Comparison of ENCODE assay signal across 8 cellular contexts in the genomic region with DNA sequence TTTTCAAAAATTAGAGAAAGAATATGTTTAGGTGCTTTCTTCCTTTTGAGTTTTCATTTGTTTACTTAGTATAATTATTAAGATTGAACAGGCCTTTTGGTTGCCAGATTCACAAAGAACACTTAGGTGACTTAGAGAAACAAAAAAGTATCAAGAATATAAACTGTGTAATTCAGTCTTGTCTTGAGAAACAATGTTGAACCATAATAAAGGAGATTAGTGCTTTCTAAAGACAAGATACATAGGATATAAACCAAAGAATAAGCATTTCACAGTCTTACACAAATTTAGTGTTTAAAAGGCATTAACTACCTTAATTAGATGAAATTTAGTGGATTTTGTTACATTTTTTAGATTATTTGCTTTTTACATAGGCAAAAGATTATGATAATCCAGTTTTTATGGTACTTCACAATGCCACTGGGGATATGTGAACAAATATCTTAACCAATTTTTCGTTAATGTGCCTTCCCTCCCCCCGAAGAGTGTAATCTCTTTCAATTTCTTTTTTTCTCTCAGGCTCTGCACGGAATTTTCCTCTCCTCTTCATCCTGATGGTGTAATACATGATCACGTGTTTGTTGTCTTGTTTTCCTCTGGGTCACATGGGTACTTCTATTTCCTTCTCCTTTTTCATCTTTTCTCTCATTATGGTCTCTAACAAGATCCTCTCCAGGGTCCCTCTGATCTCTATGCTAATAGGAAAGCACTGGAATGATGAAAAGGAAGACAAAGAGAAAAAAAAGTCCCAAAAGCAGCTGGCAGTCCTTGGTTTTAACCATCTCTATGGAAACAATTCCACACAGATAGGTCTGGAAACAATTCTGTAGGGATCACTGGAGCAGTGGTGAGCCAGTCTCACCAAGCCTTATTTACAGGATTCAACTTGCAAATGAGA. TPM values are rescaled to one million over a fixed set of nuclear protein-coding genes. Genes with fewer than 3 reads are reported as not detected.
DNase-seq lines count a peak whose midpoint lies in the region; ATAC-seq and TF ChIP-seq lines count a peak whose summit lies in the region.

No MANE protein-coding gene starts in this region.

- ATAC-seq in HG03025 (IDR thresholded peaks at IDR 0.05; ENCODE audit: low FRiP score, unreplicated experiment): no peak

- H3K4me1 Mint-ChIP-seq in endothelial cell (ENCODE audit: unreplicated experiment): peaks cover 20% of the 10 kb centered on the region

- DNase-seq in C1 segment of cervical spinal cord (lab: John Stamatoyannopoulos, UW) (peak in 9 of 14 donors; percentile 0 to 75 (median 21)), HS-5 (ENCODE audit: low read depth) (peak; percentile 44), SK-N-DZ (ENCODE audit: low spot score) (peak; percentile 46), endothelial cell (ENCODE audit: low spot score) (no peak)
- DNase-seq in effector memory CD4-positive, alpha-beta T cell: no peak
- no peak for DNase-seq in activated CD4-positive, alpha-beta T cell treated with anti-CD3 and anti-CD28 coated beads for 1 hour

- H3K79me2 ChIP-seq in neural cell (replicated peaks; ENCODE audit: insufficient read depth, low read length): peaks cover 12% of the 10 kb centered on the region

- H3K27ac ChIP-seq in neural cell (ENCODE audit: low read length): peak overlapping the region; percentile 87
- H3K27ac ChIP-seq in effector memory CD4-positive, alpha-beta T cell (ENCODE audit: insufficient read depth, low read length, poor library complexity, severe bottlenecking): no peak overlapping the region

- peaks cover 14% of the 10 kb centered on the region for H3K27me3 Mint-ChIP-seq in endothelial cell (ENCODE audit: unreplicated experiment)

- TF ChIP-seq RAD21 in neural cell (conservative IDR thresholded peaks at IDR 0.05): no peak

- no peak overlapping the region for H3K4me3 Mint-ChIP-seq in endothelial cell (ENCODE audit: unreplicated experiment)

- H3K4me2 ChIP-seq in neural cell (ENCODE audit: low read length): peak overlapping the region; percentile 65

- peak overlapping the region; percentile 53 for H2AFZ ChIP-seq in neural cell (ENCODE audit: low read depth, low read length)

- peaks cover 7% of the 10 kb centered on the region for H3K36me3 Mint-ChIP-seq in endothelial cell (ENCODE audit: low read depth, unreplicated experiment)

- TF ChIP-seq EP300 in neural cell (conservative IDR thresholded peaks at IDR 0.05; ENCODE audit: poor library complexity, severe bottlenecking): peak; percentile 23

- H3K9me2 ChIP-seq in neural cell (ENCODE audit: insufficient read depth, low read length): no peaks in the 10 kb centered on the region

- H3K27ac Mint-ChIP-seq in endothelial cell (ENCODE audit: unreplicated experiment): peak overlapping the region; percentile 89

- no peaks in the 10 kb centered on the region for H3K36me3 ChIP-seq in neural cell (ENCODE audit: insufficient read depth, low read length)
- H3K36me3 ChIP-seq in effector memory CD4-positive, alpha-beta T cell (ENCODE audit: control insufficient read depth, insufficient read depth, low read length): peaks cover 4% of the 10 kb centered on the region

- peak overlapping the region; percentile 50 for H3K4me3 ChIP-seq in neural cell (ENCODE audit: low read length)
- no peak overlapping the region for H3K4me3 ChIP-seq in effector memory CD4-positive, alpha-beta T cell (ENCODE audit: insufficient read depth, low read depth, low read length, poor library complexity, severe bottlenecking)

- no peaks in the 10 kb centered on the region for H4K20me1 ChIP-seq in neural cell (ENCODE audit: insufficient read depth)

- no peaks in the 10 kb centered on the region for H3K9me3 Mint-ChIP-seq in endothelial cell (ENCODE audit: unreplicated experiment)

- H3K4me1 ChIP-seq in effector memory CD4-positive, alpha-beta T cell (ENCODE audit: control insufficient read depth, insufficient read depth, low read length, poor library complexity, severe bottlenecking): peaks cover 6% of the 10 kb centered on the region

- no peaks in the 10 kb centered on the region for H3K27me3 ChIP-seq in neural cell (ENCODE audit: insufficient read depth, low read depth, low read length)
- H3K27me3 ChIP-seq in effector memory CD4-positive, alpha-beta T cell (replicated peaks; ENCODE audit: control insufficient read depth, insufficient read depth, low read length, poor library complexity, severe bottlenecking): no peaks in the 10 kb centered on the region

- no peak for TF ChIP-seq CTCF in endothelial cell (IDR thresholded peaks at IDR 0.05; ENCODE audit: unreplicated experiment)
- TF ChIP-seq CTCF in neural cell (IDR thresholded peaks at IDR 0.05; ENCODE audit: poor library complexity, severe bottlenecking): no peak

- H3K9me3 ChIP-seq in neural cell (ENCODE audit: low read length): no peaks in the 10 kb centered on the region
- H3K9me3 ChIP-seq in effector memory CD4-positive, alpha-beta T cell (ENCODE audit: control insufficient read depth, low read length): no peaks in the 10 kb centered on the region

- H3K9ac ChIP-seq in neural cell (ENCODE audit: low read length): peak overlapping the region; percentile 59

- H3F3A ChIP-seq in neural cell (ENCODE audit: insufficient read depth, low read length, poor library complexity, severe bottlenecking): peaks cover 3% of the 10 kb centered on the region

TF ChIP-seq in neural cell, 6 proteins besides CTCF, POLR2A, EP300 and RAD21:
- TF ChIP-seq EZH2 (IDR thresholded peaks at IDR 0.05; ENCODE audit: borderline replicate concordance, insufficient read depth, low read length, poor library complexity, severe bottlenecking) (no peak), SMC3 (conservative IDR thresholded peaks at IDR 0.05; ENCODE audit: poor library complexity) (no peak), MXI1 (conservative IDR thresholded peaks at IDR 0.05; ENCODE audit: poor library complexity, severe bottlenecking) (no peak), TAF1 (IDR thresholded peaks at IDR 0.05; ENCODE audit: low read depth) (no peak)
- TF ChIP-seq, protein P1, sequence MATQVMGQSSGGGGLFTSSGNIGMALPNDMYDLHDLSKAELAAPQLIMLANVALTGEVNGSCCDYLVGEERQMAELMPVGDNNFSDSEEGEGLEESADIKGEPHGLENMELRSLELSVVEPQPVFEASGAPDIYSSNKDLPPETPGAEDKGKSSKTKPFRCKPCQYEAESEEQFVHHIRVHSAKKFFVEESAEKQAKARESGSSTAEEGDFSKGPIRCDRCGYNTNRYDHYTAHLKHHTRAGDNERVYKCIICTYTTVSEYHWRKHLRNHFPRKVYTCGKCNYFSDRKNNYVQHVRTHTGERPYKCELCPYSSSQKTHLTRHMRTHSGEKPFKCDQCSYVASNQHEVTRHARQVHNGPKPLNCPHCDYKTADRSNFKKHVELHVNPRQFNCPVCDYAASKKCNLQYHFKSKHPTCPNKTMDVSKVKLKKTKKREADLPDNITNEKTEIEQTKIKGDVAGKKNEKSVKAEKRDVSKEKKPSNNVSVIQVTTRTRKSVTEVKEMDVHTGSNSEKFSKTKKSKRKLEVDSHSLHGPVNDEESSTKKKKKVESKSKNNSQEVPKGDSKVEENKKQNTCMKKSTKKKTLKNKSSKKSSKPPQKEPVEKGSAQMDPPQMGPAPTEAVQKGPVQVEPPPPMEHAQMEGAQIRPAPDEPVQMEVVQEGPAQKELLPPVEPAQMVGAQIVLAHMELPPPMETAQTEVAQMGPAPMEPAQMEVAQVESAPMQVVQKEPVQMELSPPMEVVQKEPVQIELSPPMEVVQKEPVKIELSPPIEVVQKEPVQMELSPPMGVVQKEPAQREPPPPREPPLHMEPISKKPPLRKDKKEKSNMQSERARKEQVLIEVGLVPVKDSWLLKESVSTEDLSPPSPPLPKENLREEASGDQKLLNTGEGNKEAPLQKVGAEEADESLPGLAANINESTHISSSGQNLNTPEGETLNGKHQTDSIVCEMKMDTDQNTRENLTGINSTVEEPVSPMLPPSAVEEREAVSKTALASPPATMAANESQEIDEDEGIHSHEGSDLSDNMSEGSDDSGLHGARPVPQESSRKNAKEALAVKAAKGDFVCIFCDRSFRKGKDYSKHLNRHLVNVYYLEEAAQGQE (IDR thresholded peaks at IDR 0.05; ENCODE audit: borderline replicate concordance): peak; percentile 14
TF ChIP-seq in neural cell: peak in this region for 1.

RNA-seq across cellular contexts. Expression of a gene that starts 3.7 kb away (rescaled TPM):
- polyA plus RNA-seq in SK-N-DZ (2014; cell fraction: cytosol; rRNA removed): 24.9 and 30.9 TPM in 2 replicates
- polyA plus RNA-seq in SK-N-DZ (2014; cell fraction: nucleus; rRNA removed): 31.9 and 155 TPM in 2 replicates
- 124 TPM for total RNA-seq in endothelial cell (ENCODE audit: unreplicated experiment)
- 66.0 and 74.2 TPM in 2 replicates for polyA plus RNA-seq in neural cell
- polyA minus RNA-seq in neural cell: 55.8 and 62.0 TPM in 2 replicates

RNA-seq across cellular contexts. Expression of a gene that starts 4.6 kb away (rescaled TPM):
- 5.1 and 5.2 TPM in 2 replicates for polyA plus RNA-seq in SK-N-DZ (2014; cell fraction: cytosol; rRNA removed)
- 4.8 and 5.1 TPM in 2 replicates for polyA plus RNA-seq in SK-N-DZ (2014; cell fraction: nucleus; rRNA removed)
- total RNA-seq in endothelial cell (ENCODE audit: unreplicated experiment): 3.2 TPM
- 6.4 and 6.7 TPM in 2 replicates for polyA plus RNA-seq in neural cell
- polyA minus RNA-seq in neural cell: 11.3 and 12.2 TPM in 2 replicates

Comparison
In these comparisons a context has a peak if more than half of its experiments do, and no peak if none do; other contexts are left out.
1. DNase-seq: peak in C1 segment of cervical spinal cord (9 of 14), HS-5 (single experiment) and SK-N-DZ (single experiment); none in endothelial cell (single experiment), effector memory CD4-positive, alpha-beta T cell (0 of 3) and activated CD4-positive, alpha-beta T cell treated with anti-CD3 and anti-CD28 coated beads for 1 hour (single experiment).